ENCODE assay signal across 16 cellular contexts in the genomic region with DNA sequence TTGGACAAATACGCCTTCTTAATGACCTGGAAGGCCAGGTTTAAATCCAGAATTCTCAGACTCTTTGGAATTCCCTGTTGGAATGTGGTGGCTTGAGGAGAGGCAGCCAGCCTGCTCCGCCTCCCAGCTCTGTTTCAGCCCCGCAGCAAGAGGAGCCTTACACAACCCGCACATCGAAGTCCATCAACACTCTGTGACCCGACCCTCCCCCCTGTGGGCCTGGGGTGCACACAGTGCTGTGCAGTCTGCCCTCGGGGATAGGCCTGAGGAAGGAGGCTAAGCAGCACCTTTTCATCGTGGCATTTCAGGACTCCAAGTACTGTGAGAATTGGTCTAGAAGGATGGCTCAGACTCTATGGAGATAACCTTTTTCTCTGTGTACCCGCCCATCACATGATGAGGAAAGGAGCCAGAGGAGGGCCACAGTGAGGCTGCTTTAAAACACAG.
DNase-seq lines count a peak whose midpoint lies in the region; ATAC-seq and TF ChIP-seq lines count a peak whose summit lies in the region.
"Had no signal": no experiment of that assay in that cellular context is flagged by ENCODE, and none has a peak within 500 bp of the region (broad histone marks: within the 10 kb centered on the region; RNA-seq: fewer than 3 reads in every experiment).

No MANE protein-coding gene starts in this region.

- H3K4me1 ChIP-seq in gastroesophageal sphincter (peaks cover 0 to 6% (median 0%) of the 10 kb centered on the region in 3 donors), neuronal stem cell (ENCODE audit: control insufficient read depth in 2 of 2, insufficient read depth in 1 of 2, low read depth in 1 of 2, low read length in 2 of 2) (peaks cover 3 to 7% of the 10 kb centered on the region in 2 donors)

- no peak for TF ChIP-seq EP300 in gastroesophageal sphincter (IDR thresholded peaks at IDR 0.05)

- H4K8ac ChIP-seq in neuronal stem cell (ENCODE audit: low read depth, low read length): no peak overlapping the region

- H2AFZ ChIP-seq in neuronal stem cell (ENCODE audit: low read length): no peak overlapping the region

- peak overlapping the region; percentile 23 for H3K4me2 ChIP-seq in neuronal stem cell (ENCODE audit: insufficient read depth, low read length, poor library complexity, severe bottlenecking)

- TF ChIP-seq POLR2A in gastroesophageal sphincter (IDR thresholded peaks at IDR 0.05): no peak

- peak overlapping the region in 3 of 4 donors; percentile 40 to 51 (median 46) for H3K27ac ChIP-seq in gastroesophageal sphincter
- H3K27ac ChIP-seq in neuronal stem cell (replicated peaks; ENCODE audit: low read length): peak overlapping the region; percentile 50
- H3K27ac ChIP-seq: dorsolateral prefrontal cortex, SK-N-MC had no signal

- H2BK120ac ChIP-seq in neuronal stem cell (ENCODE audit: low read depth, low read length): no peak overlapping the region

- H4K91ac ChIP-seq in neuronal stem cell (ENCODE audit: low read depth, low read length, poor library complexity): no peak overlapping the region

- ATAC-seq in gastroesophageal sphincter (peak; percentile 31), HG03159 (IDR thresholded peaks at IDR 0.05; ENCODE audit: unreplicated experiment) (no peak)
- ATAC-seq: activated CD8-positive, alpha-beta T cell treated with anti-CD3 and anti-CD28 coated beads, Interleukin-2, amount 10 ng/mL, durations not matched to agents 7 days and 5 days; activated T-helper 17 cell treated with anti-CD3 and anti-CD28 coated beads, Interleukin-2, amount 50 U/mL, for 72 hours had no signal

- no peak overlapping the region for H2BK12ac ChIP-seq in neuronal stem cell (ENCODE audit: low read length)

- no peak overlapping the region for H3K9ac ChIP-seq in neuronal stem cell (ENCODE audit: low read depth, low read length, poor library complexity)

- H3K27me3 ChIP-seq in gastroesophageal sphincter (no peaks in the 10 kb centered on the region), neuronal stem cell (ENCODE audit: control insufficient read depth in 3 of 3, insufficient read depth in 3 of 3, low read depth in 1 of 3, low read length in 3 of 3) (no peaks in the 10 kb centered on the region)
- H3K27me3 ChIP-seq: ascending aorta, dorsolateral prefrontal cortex, testis had no signal

- H3K23ac ChIP-seq in neuronal stem cell (ENCODE audit: low read depth, low read length, poor library complexity): no peak overlapping the region

- no peak overlapping the region for H2BK15ac ChIP-seq in neuronal stem cell (ENCODE audit: low read length)

- H2AK5ac ChIP-seq in neuronal stem cell (ENCODE audit: low read depth, low read length): no peak overlapping the region

- H3K36me3 ChIP-seq in gastroesophageal sphincter (no peaks in the 10 kb centered on the region), neuronal stem cell (replicated peaks in 1 of 2; ENCODE audit: control insufficient read depth in 2 of 2, insufficient read depth in 2 of 2, low read length in 2 of 2) (peaks cover 8 to 51% of the 10 kb centered on the region in 2 donors)
- H3K36me3 ChIP-seq: ascending aorta had no signal

- DNase-seq in ELF-1 (ENCODE audit: low read depth, low spot score) (peak; percentile 98), M059J (ENCODE audit: low read depth) (peak; percentile 69), neuronal stem cell (ENCODE audit: low spot score) (no peak), foreskin fibroblast (no peak), DMS153 (lab: John Stamatoyannopoulos, UW) (no peak), COLO668 (lab: John Stamatoyannopoulos, UW; ENCODE audit: unreplicated experiment) (no peak)
- DNase-seq: activated CD8-positive, alpha-beta T cell treated with anti-CD3 and anti-CD28 coated beads, Interleukin-2, amount 10 ng/mL, durations not matched to agents 7 days and 5 days; dorsolateral prefrontal cortex; NCI-H1048; posterior cingulate gyrus; testis had no signal

- H3K79me1 ChIP-seq in neuronal stem cell (ENCODE audit: low read depth, low read length): peaks cover 4% of the 10 kb centered on the region

- H3K14ac ChIP-seq in neuronal stem cell (ENCODE audit: low read length): no peak overlapping the region

- H3K9me3 ChIP-seq in gastroesophageal sphincter: no peaks in the 10 kb centered on the region
- H3K9me3 ChIP-seq in neuronal stem cell (replicated peaks in 1 of 2; ENCODE audit: control insufficient read depth in 2 of 2, insufficient read depth in 1 of 2, low read depth in 1 of 2, low read length in 2 of 2): peaks cover 0 to 26% of the 10 kb centered on the region in 2 donors
- H3K9me3 ChIP-seq: ascending aorta, testis had no signal

- H3K4ac ChIP-seq in neuronal stem cell (ENCODE audit: low read length): no peak overlapping the region

- H2BK5ac ChIP-seq in neuronal stem cell (ENCODE audit: low read length): no peak overlapping the region

- H3K4me3 ChIP-seq in gastroesophageal sphincter: no peak overlapping the region
- no peak overlapping the region for H3K4me3 ChIP-seq in neuronal stem cell (ENCODE audit: low read length in 2 of 2)
- H3K4me3 ChIP-seq in foreskin fibroblast (ENCODE audit: low read depth in 1 of 2, low read length in 2 of 2): no peak overlapping the region
- H3K4me3 ChIP-seq: ascending aorta, dorsolateral prefrontal cortex, SK-N-MC, testis had no signal

- no peak for TF ChIP-seq CTCF in gastroesophageal sphincter (IDR thresholded peaks at IDR 0.05)
- no peak for TF ChIP-seq CTCF in foreskin fibroblast (IDR thresholded peaks at IDR 0.05; ENCODE audit: low read depth, low read length)

- WGBS in gastroesophageal sphincter (ENCODE audit: low coverage in 1 of 2), 2 donors: 26% methylated on average over 8 of the region's 9 CpGs; no CpG with 5 or more reads in 1 of the 2 donors
- WGBS in neuronal stem cell (ENCODE audit: extremely low coverage in 2 of 2, insufficient read length in 2 of 2, insufficient replicate concordance in 1 of 2), 2 donors: no CpG with 5 or more reads among the region's 9 CpGs

- H3K18ac ChIP-seq in neuronal stem cell (ENCODE audit: low read length): peak overlapping the region; percentile 62

Comparison
In these comparisons a context has a peak if more than half of its experiments do, and no peak if none do; other contexts are left out.
1. DNase-seq: peak in ELF-1 (single experiment) and M059J (single experiment); none in neuronal stem cell (single experiment), foreskin fibroblast (0 of 2), DMS153 (single experiment) and COLO668 (single experiment).